ENCODE assay signal across 9 cellular contexts in genomic region chr3:58238830-58239229, GRCh38. TPM values are rescaled to one million over a fixed set of nuclear protein-coding genes. Genes with fewer than 3 reads are reported as not detected.
DNase-seq lines count a peak whose midpoint lies in the region; ATAC-seq and TF ChIP-seq lines count a peak whose summit lies in the region.
"Had no signal": no experiment of that assay in that cellular context is flagged by ENCODE, and none has a peak within 500 bp of the region (broad histone marks: within the 10 kb centered on the region; RNA-seq: fewer than 3 reads in every experiment).

No MANE protein-coding gene starts in this region.

- H3K4me1 Mint-ChIP-seq in GM23338 (peaks cover 7% of the 10 kb centered on the region), T-helper 17 cell (peaks cover 18% of the 10 kb centered on the region)

- H3K36me3 Mint-ChIP-seq in GM23338 (ENCODE audit: low read depth) (no peaks in the 10 kb centered on the region), T-helper 17 cell (ENCODE audit: low read depth) (no peaks in the 10 kb centered on the region)

- ATAC-seq in GM23338 (no peak), T-helper 17 cell (no peak), right cardiac atrium (no peak), HG02852 (IDR thresholded peaks at IDR 0.05; ENCODE audit: unreplicated experiment) (no peak)

- no peak for TF ChIP-seq CTCF in GM23338 (conservative IDR thresholded peaks at IDR 0.05; ENCODE audit: low read depth in 2 of 2)

- DNase-seq in GM23338 (ENCODE audit: low spot score) (no peak), T-helper 17 cell (no peak), right cardiac atrium (no peak), COR-L47 (lab: John Stamatoyannopoulos, UW) (no peak), anterior cingulate cortex (lab: John Stamatoyannopoulos, UW) (no peak), DMS53 (lab: John Stamatoyannopoulos, UW) (no peak)
- DNase-seq: cortex of kidney had no signal

- H3K4me3 Mint-ChIP-seq in GM23338 (peak overlapping the region; percentile 91), T-helper 17 cell (peak overlapping the region; percentile 97)

- WGBS in right cardiac atrium: 71% methylated on average over 7 of the region's 7 CpGs

- H3F3A ChIP-seq in GM23338 (replicated peaks; ENCODE audit: low read depth): peaks cover 3% of the 10 kb centered on the region; the same call in 1 of the 2 replicates

- H3K9me2 ChIP-seq in GM23338 (ENCODE audit: insufficient read depth): no peaks in the 10 kb centered on the region

- no peak overlapping the region for H3K27ac ChIP-seq in GM23338 (ENCODE audit: low read depth)
- H3K27ac ChIP-seq in right cardiac atrium (ENCODE audit: low read length): no peak overlapping the region
- H3K27ac ChIP-seq in skin epidermis: no peak overlapping the region

- peak overlapping the region; percentile 100 for H3K4me2 ChIP-seq in GM23338

- peaks cover 34% of the 10 kb centered on the region for H3K27me3 Mint-ChIP-seq in GM23338 (ENCODE audit: insufficient read depth, low read depth, poor library complexity)
- peaks cover 13% of the 10 kb centered on the region for H3K27me3 Mint-ChIP-seq in T-helper 17 cell

- H3K9me3 Mint-ChIP-seq in GM23338: no peaks in the 10 kb centered on the region

- H3K27ac Mint-ChIP-seq in GM23338: no peak overlapping the region
- H3K27ac Mint-ChIP-seq in T-helper 17 cell: peak overlapping the region; percentile 86

- H3K9me3 ChIP-seq in T-helper 17 cell (ENCODE audit: control insufficient read depth, low read length, poor library complexity, severe bottlenecking) (no peaks in the 10 kb centered on the region), right cardiac atrium (ENCODE audit: control insufficient read depth, low read length) (no peaks in the 10 kb centered on the region)

- no peaks in the 10 kb centered on the region for H3K79me2 ChIP-seq in GM23338 (replicated peaks; ENCODE audit: insufficient read depth)

- intact Hi-C loops in right cardiac atrium (cut with DNase I): loop anchor here in 2 of 4 donors (5.0 kb wide), 1 partner anchor 63 kb away; no protein-coding TSS in a partner anchor

- H4K20me1 ChIP-seq in GM23338 (replicated peaks; ENCODE audit: insufficient read depth): peaks cover 3% of the 10 kb centered on the region; the same call in 1 of the 2 replicates

- H3K36me3 ChIP-seq in GM23338 (ENCODE audit: insufficient read depth): no peaks in the 10 kb centered on the region

- H3K4me1 ChIP-seq in GM23338 (ENCODE audit: insufficient read depth) (peaks cover 4% of the 10 kb centered on the region; the same call in 1 of the 2 replicates), right cardiac atrium (ENCODE audit: control insufficient read depth, insufficient read depth, low read length) (no peaks in the 10 kb centered on the region)

- H2AFZ ChIP-seq in GM23338: no peak overlapping the region; the same call in 1 of the 2 replicates

- peaks cover 51% of the 10 kb centered on the region for H3K27me3 ChIP-seq in GM23338 (ENCODE audit: insufficient read depth)
- H3K27me3 ChIP-seq in right cardiac atrium (ENCODE audit: control insufficient read depth, insufficient read depth): no peaks in the 10 kb centered on the region

- H3K4me3 ChIP-seq in GM23338 (peak overlapping the region; percentile 95), right cardiac atrium (ENCODE audit: low read length) (peak overlapping the region; percentile 79), skin epidermis (peak overlapping the region in 6 of 7 experiments; percentile 60 to 94 (median 84))

TF ChIP-seq in GM23338, 12 proteins besides CTCF, POLR2A, EP300 and RAD21 (continues in another document):
- TF ChIP-seq JUNB (IDR thresholded peaks at IDR 0.05; ENCODE audit: unreplicated experiment) (no peak), REST (IDR thresholded peaks at IDR 0.05; ENCODE audit: unreplicated experiment) (no peak), STAT1 (IDR thresholded peaks at IDR 0.05; ENCODE audit: unreplicated experiment) (no peak), POLR2AphosphoS5 (IDR thresholded peaks at IDR 0.05; ENCODE audit: low read depth) (no peak)

RNA-seq across cellular contexts. Expression of gene ABHD6, which starts 1.2 kb away (rescaled TPM):
- total RNA-seq in GM23338 (2014; rRNA removed; shearing (Covaris generic)): 5.5 and 6.5 TPM in 2 replicates
- polyA plus RNA-seq in GM23338 (2016; fragmentation: Nextera tagmentation; extraction: Ambion mirVana): 3.7 TPM in 2 replicates
- total RNA-seq in T-helper 17 cell: 1 to 10 TPM; 2.1 to 2.9 TPM
- 10 to 100 TPM in 3 of 4 donors, 1 to 10 TPM in 1; 6.1 to 13.4 (median 10.8) TPM for total RNA-seq in right cardiac atrium
- 8.3 TPM for polyA plus RNA-seq in right cardiac atrium

RNA-seq across cellular contexts. Expression of gene DNASE1L3, which starts 28.1 kb away (rescaled TPM):
- total RNA-seq in GM23338 (2014; rRNA removed; shearing (Covaris generic)): not detected in 2 replicates
- polyA plus RNA-seq in GM23338 (2016; fragmentation: Nextera tagmentation; extraction: Ambion mirVana) (not detected in 2 replicates), right cardiac atrium (15.6 TPM)
- total RNA-seq in T-helper 17 cell (under 1 TPM in 1 of 2 donors, not detected in 1; 0.65 TPM), right cardiac atrium (10 to 100 TPM in 1 of 4 donors, 1 to 10 TPM in 3; 4.0 to 14.7 (median 6.3) TPM)
